In genomic region chr1:157403203-157403602, GRCh38 we compare ENCODE assay signal across 1 cellular context.
TF ChIP-seq lines count a peak whose summit lies in the region.

No MANE protein-coding gene starts in this region.

TF ChIP-seq in GM12878, 131 proteins besides CTCF, POLR2A, EP300 and RAD21 (continued from another document and continues in another):
- no peak for TF ChIP-seq ZNF687 (IDR thresholded peaks at IDR 0.05)
- TF ChIP-seq TARDBP (IDR thresholded peaks at IDR 0.05; ENCODE audit: borderline replicate concordance) = no peak
- TF ChIP-seq MLLT1 (IDR thresholded peaks at IDR 0.05) = peak; percentile 39; the same call in 1 of the 2 replicates
- no peak for TF ChIP-seq HDAC6 (IDR thresholded peaks at IDR 0.05; ENCODE audit: unreplicated experiment)
- TF ChIP-seq REST (IDR thresholded peaks at IDR 0.05; ENCODE audit: low read depth, low read length) = no peak
- TF ChIP-seq MYC (IDR thresholded peaks at IDR 0.05; ENCODE audit: insufficient read depth, insufficient read length, insufficient replicate concordance, low read length, severe bottlenecking) = no peak
- no peak for TF ChIP-seq WRNIP1 (IDR thresholded peaks at IDR 0.05; ENCODE audit: borderline replicate concordance, low read depth, low read length)
- TF ChIP-seq ETV6 (conservative IDR thresholded peaks at IDR 0.05 in 1 of 2, IDR thresholded peaks at IDR 0.05 in 1 of 2; ENCODE audit: borderline replicate concordance in 1 of 2, low read depth in 1 of 2) = no peak
- no peak for TF ChIP-seq KDM1A (IDR thresholded peaks at IDR 0.05; ENCODE audit: borderline replicate concordance)
- no peak for TF ChIP-seq ZNF274 (IDR thresholded peaks at IDR 0.05; ENCODE audit: insufficient read depth, insufficient read length)
- TF ChIP-seq SUPT20H (IDR thresholded peaks at IDR 0.05; ENCODE audit: borderline replicate concordance, control insufficient read depth, low read depth, low read length) = no peak
- TF ChIP-seq EED (IDR thresholded peaks at IDR 0.05; ENCODE audit: low read depth) = peak; percentile 73
- TF ChIP-seq BMI1 (IDR thresholded peaks at IDR 0.05; ENCODE audit: borderline replicate concordance) = peak; percentile 50; the same call in 1 of the 2 replicates
- peak; percentile 72 for TF ChIP-seq NR2F1 (conservative IDR thresholded peaks at IDR 0.05)
- no peak for TF ChIP-seq KAT2A (conservative IDR thresholded peaks at IDR 0.05; ENCODE audit: control insufficient read depth, low read depth, low read length)
- TF ChIP-seq MTA2 (IDR thresholded peaks at IDR 0.05; ENCODE audit: low read depth) = peak; percentile 82
- peak; percentile 97 for TF ChIP-seq IKZF1 (conservative IDR thresholded peaks at IDR 0.05)
- no peak for TF ChIP-seq NRF1 (conservative IDR thresholded peaks at IDR 0.05; ENCODE audit: low read depth, low read length)
- no peak for TF ChIP-seq TAF1 (IDR thresholded peaks at IDR 0.05; ENCODE audit: borderline replicate concordance, low read depth, low read length)
- no peak for TF ChIP-seq USF2 (IDR thresholded peaks at IDR 0.05; ENCODE audit: borderline replicate concordance, low read depth, low read length)
- TF ChIP-seq JUND (IDR thresholded peaks at IDR 0.05; ENCODE audit: low read depth, low read length) = no peak
- 0 out of 2 replicates have a peak, but pooled peaks have one; percentile 18 for TF ChIP-seq TCF12 (IDR thresholded peaks at IDR 0.05; ENCODE audit: low read depth, low read length)
- TF ChIP-seq SREBF1 (IDR thresholded peaks at IDR 0.05; ENCODE audit: low read length) = no peak
- no peak for TF ChIP-seq NFIC (IDR thresholded peaks at IDR 0.05; ENCODE audit: low read depth, low read length)
- TF ChIP-seq NBN (IDR thresholded peaks at IDR 0.05) = peak; percentile 56; the same call in 1 of the 2 replicates
- no peak for TF ChIP-seq SRF (IDR thresholded peaks at IDR 0.05; ENCODE audit: low read depth in 2 of 2, low read length in 2 of 2)
- TF ChIP-seq ZNF24 (IDR thresholded peaks at IDR 0.05) = no peak
- TF ChIP-seq USF1 (IDR thresholded peaks at IDR 0.05; ENCODE audit: borderline replicate concordance, extremely low read length, insufficient read depth, low read depth, low read length) = no peak
- TF ChIP-seq PAX5 (IDR thresholded peaks at IDR 0.05; ENCODE audit: borderline replicate concordance, low read depth, low read length) = peak; percentile 42; the same call in 1 of the 2 replicates
- no peak for TF ChIP-seq ATF7 (IDR thresholded peaks at IDR 0.05; ENCODE audit: low read depth)
- TF ChIP-seq GATAD2B (conservative IDR thresholded peaks at IDR 0.05; ENCODE audit: low read depth) = peak; percentile 88
- TF ChIP-seq RELA (IDR thresholded peaks at IDR 0.05; ENCODE audit: borderline replicate concordance, partially characterized antibody) = no peak
- no peak for TF ChIP-seq TCF3 (IDR thresholded peaks at IDR 0.05; ENCODE audit: borderline replicate concordance, insufficient read depth, low read depth, low read length)
- no peak for TF ChIP-seq IRF3 (IDR thresholded peaks at IDR 0.05)
- TF ChIP-seq RUNX3 (IDR thresholded peaks at IDR 0.05; ENCODE audit: low read length) = peak; percentile 53
- TF ChIP-seq NFXL1 (IDR thresholded peaks at IDR 0.05; ENCODE audit: borderline replicate concordance) = no peak
- no peak for TF ChIP-seq MEF2A (IDR thresholded peaks at IDR 0.05; ENCODE audit: insufficient read depth, low read depth, low read length)
- no peak for TF ChIP-seq PML (IDR thresholded peaks at IDR 0.05; ENCODE audit: low read length)
- TF ChIP-seq POU2F2 (IDR thresholded peaks at IDR 0.05; ENCODE audit: borderline replicate concordance, low read depth, low read length) = no peak
- no peak for TF ChIP-seq ZNF384 (IDR thresholded peaks at IDR 0.05; ENCODE audit: borderline replicate concordance, low read depth, low read length)
- TF ChIP-seq ZBTB40 (IDR thresholded peaks at IDR 0.05; ENCODE audit: borderline replicate concordance) = no peak
- no peak for TF ChIP-seq SMARCA5 (IDR thresholded peaks at IDR 0.05)
- no peak for TF ChIP-seq FOS (IDR thresholded peaks at IDR 0.05; ENCODE audit: borderline replicate concordance, extremely low read depth, insufficient read length)
- TF ChIP-seq MEF2B (IDR thresholded peaks at IDR 0.05; ENCODE audit: partially characterized antibody, poor library complexity, severe bottlenecking) = no peak
- TF ChIP-seq CBX5 (IDR thresholded peaks at IDR 0.05; ENCODE audit: low read depth) = no peak
- TF ChIP-seq DPF2 (IDR thresholded peaks at IDR 0.05) = peak; percentile 93
- TF ChIP-seq MYB (IDR thresholded peaks at IDR 0.05; ENCODE audit: borderline replicate concordance, low read depth, low read length) = no peak
- TF ChIP-seq IRF4 (IDR thresholded peaks at IDR 0.05; ENCODE audit: low read depth, low read length) = peak; percentile 77
- no peak for TF ChIP-seq CHD4 (IDR thresholded peaks at IDR 0.05)
